Comparison of ENCODE assay signal across 10 cellular contexts in the genomic region with DNA sequence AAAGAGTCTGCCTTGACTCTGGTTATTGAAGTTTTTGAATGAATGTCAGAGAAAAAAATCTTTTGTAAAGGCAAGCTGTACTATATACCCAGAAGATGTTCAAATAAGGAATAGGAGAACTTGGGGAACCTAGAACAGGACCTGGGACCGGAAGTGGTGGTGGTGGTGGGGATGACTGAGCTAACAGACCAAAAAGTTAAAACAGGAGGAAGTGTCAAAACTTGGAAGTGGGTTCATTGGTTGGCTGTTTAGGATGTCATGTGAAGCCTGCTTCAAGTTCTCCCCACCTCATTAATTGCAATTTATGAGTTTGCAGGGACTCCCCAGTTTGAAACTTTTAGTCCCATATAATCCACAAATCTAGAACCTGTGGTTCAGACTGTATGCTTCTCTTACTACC. TPM values are rescaled to one million over a fixed set of nuclear protein-coding genes. Genes with fewer than 3 reads are reported as not detected.
A peak's percentile ranks its signal among the peaks of the same experiment; 100 is the strongest.
DNase-seq lines count a peak whose midpoint lies in the region; ATAC-seq and TF ChIP-seq lines count a peak whose summit lies in the region.
"Had no signal": no experiment of that assay in that cellular context is flagged by ENCODE, and none has a peak within 500 bp of the region (broad histone marks: within the 10 kb centered on the region; RNA-seq: fewer than 3 reads in every experiment).

No MANE protein-coding gene starts in this region.

- H3K27ac Mint-ChIP-seq in CD8-positive, alpha-beta T cell: peak overlapping the region; percentile 37

- CTCF ChIA-PET in CD8-positive, alpha-beta T cell (lab: Charles Lee): interaction anchor here (0.8 kb wide), 1 partner anchor 22 kb away, joined by 3 read pairs; no protein-coding TSS in a partner anchor
- CTCF ChIA-PET in PC-3 (lab: Charles Lee): no interaction called here

- intact Hi-C loops in CD8-positive, alpha-beta T cell (cut with DNase I, micrococcal nuclease): no loop called here
- intact Hi-C loops in left cardiac atrium (cut with DNase I) (no loop called here), PC-3 (cut with micrococcal nuclease) (no loop called here)

- no peak for TF ChIP-seq CTCF in CD8-positive, alpha-beta T cell (IDR thresholded peaks at IDR 0.05)
- no peak for TF ChIP-seq CTCF in suprapubic skin (IDR thresholded peaks at IDR 0.05)
- TF ChIP-seq CTCF in PC-3 (conservative IDR thresholded peaks at IDR 0.05; ENCODE audit: low read depth, low read length): no peak

- H3K27me3 ChIP-seq in CD8-positive, alpha-beta T cell (ENCODE audit: insufficient read depth, low read length): no peaks in the 10 kb centered on the region
- H3K27me3 ChIP-seq in suprapubic skin: peaks cover 7% of the 10 kb centered on the region
- H3K27me3 ChIP-seq in PC-3 (ENCODE audit: low read length): peaks cover 3% of the 10 kb centered on the region; the same call in 1 of the 2 replicates

- DNase-seq in CD8-positive, alpha-beta T cell: peak in 1 of 7 experiments; percentile 37
- peak; percentile 44 for DNase-seq in SKM-1 treated with dmso at 0.1 percent for 144 hours (lab: John Stamatoyannopoulos, UW; ENCODE audit: unreplicated experiment)
- no peak for DNase-seq in left cardiac atrium
- no peak for DNase-seq in suprapubic skin (ENCODE audit: low spot score in 2 of 2)
- DNase-seq in stimulated activated naive CD4-positive, alpha-beta T cell treated with Interleukin-2 at 50 U/mL for 16 hours (lab: John Stamatoyannopoulos, UW): no peak
- DNase-seq in hepatic stellate cell (ENCODE audit: low spot score): no peak
- no peak for DNase-seq in PC-3
- DNase-seq: NCI-H1417 treated with DMSO at 0.1 percent for 48 hours had no signal

- WGBS in suprapubic skin: 70% methylated on average over 1 of the region's 1 CpG

- no peak for TF ChIP-seq EP300 in suprapubic skin (IDR thresholded peaks at IDR 0.05)

- H3K9me3 Mint-ChIP-seq in CD8-positive, alpha-beta T cell: peaks cover 6% of the 10 kb centered on the region

- H3K4me1 ChIP-seq in CD8-positive, alpha-beta T cell (ENCODE audit: insufficient read depth, low read length): peaks cover 40% of the 10 kb centered on the region
- H3K4me1 ChIP-seq in suprapubic skin: no peaks in the 10 kb centered on the region
- peaks cover 25% of the 10 kb centered on the region for H3K4me1 ChIP-seq in PC-3 (ENCODE audit: insufficient read depth, low read length)
- H3K4me1 ChIP-seq: HAP-1 had no signal

- no TSS peak for BruUV-seq in PC-3 (replicated peaks; lab: Mats Ljungman, UMichigan)

- no peak overlapping the region for H3K4me2 ChIP-seq in PC-3 (ENCODE audit: low read length)

- H2AFZ ChIP-seq in PC-3 (ENCODE audit: low read length): no peak overlapping the region

- H3K36me3 ChIP-seq in CD8-positive, alpha-beta T cell (ENCODE audit: insufficient read depth, low read length): no peaks in the 10 kb centered on the region
- H3K36me3 ChIP-seq in suprapubic skin (no peaks in the 10 kb centered on the region), PC-3 (ENCODE audit: low read depth, low read length) (no peaks in the 10 kb centered on the region)
- H3K36me3 ChIP-seq: HAP-1 had no signal

- H3K79me2 ChIP-seq in PC-3 (ENCODE audit: low read length): no peaks in the 10 kb centered on the region

- H3F3A ChIP-seq in PC-3 (ENCODE audit: low read length, unreplicated experiment): no peaks in the 10 kb centered on the region

- H3K9ac ChIP-seq in PC-3 (ENCODE audit: low read length): no peak overlapping the region

- H4K20me1 ChIP-seq in PC-3 (ENCODE audit: low read length): no peaks in the 10 kb centered on the region

- no peak for ATAC-seq in CD8-positive, alpha-beta T cell
- ATAC-seq in GM21619 (IDR thresholded peaks at IDR 0.05; ENCODE audit: unreplicated experiment) (peak; percentile 26), left cardiac atrium (peak; percentile 41 to 46), PC-3 (no peak)

- peaks cover 47% of the 10 kb centered on the region for H3K4me1 Mint-ChIP-seq in CD8-positive, alpha-beta T cell (ENCODE audit: low read depth)

- POLR2A ChIA-PET in CD8-positive, alpha-beta T cell (lab: Charles Lee): interaction anchor here (1.0 to 2.0 kb wide), 2 partner anchors 33 to 88 kb away, joined by 5 to 6 read pairs; no protein-coding TSS in a partner anchor
- POLR2A ChIA-PET in PC-3 (lab: Charles Lee; ENCODE audit: unreplicated experiment): no interaction called here

- no peaks in the 10 kb centered on the region for H3K27me3 Mint-ChIP-seq in CD8-positive, alpha-beta T cell (ENCODE audit: low read depth)

- H3K27ac ChIP-seq in CD8-positive, alpha-beta T cell (ENCODE audit: low read depth, low read length): no peak overlapping the region
- H3K27ac ChIP-seq in suprapubic skin (no peak overlapping the region), PC-3 (ENCODE audit: low read length) (no peak overlapping the region)

- no peak overlapping the region for H3K4me3 Mint-ChIP-seq in CD8-positive, alpha-beta T cell

- TF ChIP-seq POLR2A in suprapubic skin (IDR thresholded peaks at IDR 0.05): no peak

- no peaks in the 10 kb centered on the region for H3K9me2 ChIP-seq in PC-3 (replicated peaks; ENCODE audit: low read length)

- H3K4me3 ChIP-seq in CD8-positive, alpha-beta T cell (ENCODE audit: low read depth, low read length): no peak overlapping the region
- H3K4me3 ChIP-seq in suprapubic skin (no peak overlapping the region), PC-3 (ENCODE audit: low read length) (no peak overlapping the region)
- H3K4me3 ChIP-seq: HAP-1 had no signal

- H3K36me3 Mint-ChIP-seq in CD8-positive, alpha-beta T cell: peaks cover 15% of the 10 kb centered on the region

- H3K9me3 ChIP-seq in CD8-positive, alpha-beta T cell (ENCODE audit: low read length): no peaks in the 10 kb centered on the region
- H3K9me3 ChIP-seq in suprapubic skin (no peaks in the 10 kb centered on the region), PC-3 (ENCODE audit: low read length) (no peaks in the 10 kb centered on the region)
- H3K9me3 ChIP-seq: HAP-1 had no signal

RNA-seq across cellular contexts. Expression of a gene that starts 26.2 kb away (rescaled TPM):
- 1 to 10 TPM; 6.0 to 7.7 TPM for total RNA-seq in CD8-positive, alpha-beta T cell
- 1 to 10 TPM; 3.2 to 4.1 TPM for total RNA-seq in left cardiac atrium
- total RNA-seq in suprapubic skin: 10 to 100 TPM in 3 of 4 donors, 1 to 10 TPM in 1; 8.1 to 30.9 (median 15.3) TPM
- 0.15 TPM in 1 of 2 replicates, not detected in the other for total RNA-seq in PC-3 (2014; rRNA removed)

Comparison
In these comparisons a context has a peak if more than half of its experiments do, and no peak if none do; other contexts are left out.
1. ATAC-seq: peak in GM21619 (single experiment) and left cardiac atrium (2 of 2); none in CD8-positive, alpha-beta T cell (single experiment) and PC-3 (single experiment).